24 cellular contexts compared by ENCODE assay signal in genomic region chr4:23590431-23590830, GRCh38.
DNase-seq lines count a peak whose midpoint lies in the region; ATAC-seq, FAIRE-seq and TF ChIP-seq lines count a peak whose summit lies in the region.
"Had no signal": no experiment of that assay in that cellular context is flagged by ENCODE, and none has a peak within 500 bp of the region (broad histone marks: within the 10 kb centered on the region; RNA-seq: fewer than 3 reads in every experiment).

No MANE protein-coding gene starts in this region.

- no peak for TF ChIP-seq POLR2A in IMR-90 (IDR thresholded peaks at IDR 0.05; ENCODE audit: low read depth, low read length)
- no peak for TF ChIP-seq POLR2A in K562 (conservative IDR thresholded peaks at IDR 0.05)

- H2BK20ac ChIP-seq in IMR-90 (ENCODE audit: low read depth, low read length), result no peak overlapping the region

- H3K18ac ChIP-seq in IMR-90 (ENCODE audit: low read depth, low read length), result no peak overlapping the region

- H3K79me2 ChIP-seq in K562 (ENCODE audit: control insufficient read depth, insufficient read depth, low read length), result no peaks in the 10 kb centered on the region

- TF ChIP-seq CTCF in IMR-90 (conservative IDR thresholded peaks at IDR 0.05; ENCODE audit: low read depth, low read length) (no peak), K562 (IDR thresholded peaks at IDR 0.05 in 2 of 3, conservative IDR thresholded peaks at IDR 0.05 in 1 of 3; ENCODE audit: insufficient read depth in 2 of 3, low read depth in 1 of 3, low read length in 3 of 3) (no peak)

- H3K56ac ChIP-seq in IMR-90 (ENCODE audit: extremely low read depth, insufficient read depth, low read length), result no peak overlapping the region

- in situ Hi-C loops in IMR-90 (cut with MboI; ENCODE audit: low sequenced_read_pairs), result no loop called here
- in situ Hi-C loops in K562 (cut with MboI), result no loop called here

- H3K14ac ChIP-seq in IMR-90 (replicated peaks; ENCODE audit: low read depth, low read length), result no peak overlapping the region

- H4K91ac ChIP-seq in IMR-90 (ENCODE audit: insufficient read depth, low read depth, low read length), result no peak overlapping the region

- no peaks in the 10 kb centered on the region for H3K4me1 ChIP-seq in IMR-90 (ENCODE audit: control insufficient read depth, insufficient read depth, low read length)
- H3K4me1 ChIP-seq in K562 (replicated peaks in 1 of 2; ENCODE audit: control insufficient read depth in 2 of 2, insufficient read depth in 2 of 2, low read length in 2 of 2), result no peaks in the 10 kb centered on the region
- H3K4me1 ChIP-seq: A549, BE2C, BLaER1 had no signal

- POLR2A ChIA-PET in IMR-90 (lab: Charles Lee; ENCODE audit: unreplicated experiment) (no interaction called here), K562 (lab: Yijun Ruan, JAX) (no interaction called here)

- no peak overlapping the region for H3K23ac ChIP-seq in IMR-90 (ENCODE audit: low read depth, low read length)

- no CpG with 5 or more reads among the region's 2 CpGs for WGBS in IMR-90 (ENCODE audit: extremely low coverage in 2 of 2, insufficient read length in 1 of 2), 2 experiments
- WGBS in K562 (ENCODE audit: insufficient coverage, low coverage, missing lambda C conversion rate), result 5% methylated on average over 2 of the region's 2 CpGs

- H4K8ac ChIP-seq in IMR-90 (ENCODE audit: low read depth in 2 of 2, low read length in 2 of 2), result no peak overlapping the region

- no peaks in the 10 kb centered on the region for H3K36me3 ChIP-seq in IMR-90 (ENCODE audit: control insufficient read depth, insufficient read depth, low read length)
- no peaks in the 10 kb centered on the region for H3K36me3 ChIP-seq in K562 (ENCODE audit: control insufficient read depth, insufficient read depth, low read length)
- H3K36me3 ChIP-seq: BE2C, BLaER1 had no signal

- H2AK5ac ChIP-seq in IMR-90 (ENCODE audit: low read depth, low read length), result no peak overlapping the region

- H3K27me3 ChIP-seq in IMR-90 (ENCODE audit: control insufficient read depth, insufficient read depth, low read length), result no peaks in the 10 kb centered on the region
- H3K27me3 ChIP-seq in K562 (ENCODE audit: control insufficient read depth in 2 of 2, insufficient read depth in 2 of 2, low read length in 2 of 2), result no peaks in the 10 kb centered on the region
- H3K27me3 ChIP-seq: BE2C, BLaER1 had no signal

- H3K79me1 ChIP-seq in IMR-90 (ENCODE audit: low read depth in 1 of 2, low read length in 2 of 2), result no peaks in the 10 kb centered on the region

- H4K5ac ChIP-seq in IMR-90 (ENCODE audit: low read depth, low read length), result no peak overlapping the region

- no TSS peak for BruUV-seq in IMR-90 (replicated peaks; lab: Mats Ljungman, UMichigan)
- no TSS peak for BruUV-seq in K562 (replicated peaks; lab: Mats Ljungman, UMichigan)

- no peak overlapping the region for H3K9ac ChIP-seq in IMR-90 (ENCODE audit: low read depth, low read length)
- no peak overlapping the region for H3K9ac ChIP-seq in K562 (ENCODE audit: insufficient read depth in 1 of 2, low read depth in 2 of 2, low read length in 2 of 2)
- H3K9ac ChIP-seq: BLaER1 had no signal

- FAIRE-seq in K562 (lab: Jason Lieb, UNC) (no peak), HTR-8/SVneo (lab: Jason Lieb, UNC) (no peak)
- FAIRE-seq: A549, GM12878, GM12892, GM18507 had no signal

- H3K9me1 ChIP-seq in IMR-90 (ENCODE audit: insufficient read depth, low read length) (no peaks in the 10 kb centered on the region), K562 (ENCODE audit: control insufficient read depth, insufficient read depth, low read length) (no peaks in the 10 kb centered on the region)

- H3K9me3 ChIP-seq in IMR-90 (ENCODE audit: control insufficient read depth, insufficient read depth, low read length) (no peaks in the 10 kb centered on the region), K562 (replicated peaks; ENCODE audit: control insufficient read depth, insufficient read depth, low read depth, low read length) (no peaks in the 10 kb centered on the region; the same call in 1 of the 2 replicates)
- H3K9me3 ChIP-seq: A549, BE2C had no signal

- no peak overlapping the region for H2BK120ac ChIP-seq in IMR-90 (ENCODE audit: low read depth, low read length)

- intact Hi-C loops in IMR-90 (cut with micrococcal nuclease) (no loop called here), K562 (cut with micrococcal nuclease) (no loop called here)

- H2BK15ac ChIP-seq in IMR-90 (ENCODE audit: low read depth, low read length), result no peak overlapping the region

- dilution Hi-C loops in IMR-90 (cut with HindIII; ENCODE audit: low sequenced_read_pairs, unreplicated experiment), result no loop called here

- no peaks in the 10 kb centered on the region for H4K20me1 ChIP-seq in IMR-90 (ENCODE audit: insufficient read depth, low read length)
- no peaks in the 10 kb centered on the region for H4K20me1 ChIP-seq in K562 (replicated peaks; ENCODE audit: control insufficient read depth, insufficient read depth, low read length)
- H4K20me1 ChIP-seq: BLaER1 had no signal

- no peak for DNase-seq in IMR-90
- peak; percentile 2 for DNase-seq in NAMALWA (ENCODE audit: low spot score)
- DNase-seq in K562 (ENCODE audit: extremely low read depth in 1 of 4, low spot score in 3 of 4), result no peak
- no peak for DNase-seq in HTR-8/SVneo (ENCODE audit: insufficient read length, low spot score)
- DNase-seq in SW 1271 (lab: John Stamatoyannopoulos, UW), result no peak
- DNase-seq: BE2C; C1 segment of cervical spinal cord; CD4-positive, alpha-beta memory T cell; CD4-positive, CD25-positive, alpha-beta regulatory T cell; CD8-positive, alpha-beta memory T cell; COR-L47; DMS 273 treated with DMSO at 0.1 percent for 48 hours; DMS153; DMS53; DMS79; DND-41; EL; GDM1 had no signal

- H3K4me2 ChIP-seq in IMR-90 (ENCODE audit: low read depth, low read length), result no peak overlapping the region
- H3K4me2 ChIP-seq in K562 (ENCODE audit: insufficient read depth, low read length), result no peak overlapping the region
- H3K4me2 ChIP-seq: A549, BLaER1 had no signal

- no peak overlapping the region for H2BK5ac ChIP-seq in IMR-90 (ENCODE audit: low read depth, low read length, poor library complexity, severe bottlenecking)

- TF ChIP-seq RAD21 in IMR-90 (IDR thresholded peaks at IDR 0.05; ENCODE audit: low read length), result no peak
- no peak for TF ChIP-seq RAD21 in K562 (CRISPR knock-in tag; conservative IDR thresholded peaks at IDR 0.05 in 1 of 2, IDR thresholded peaks at IDR 0.05 in 1 of 2)

- CTCF ChIA-PET in IMR-90 (lab: Yijun Ruan, JAX) (no interaction called here), K562 (lab: Yijun Ruan, JAX; ENCODE audit: low intra/inter-chr PET ratio) (no interaction called here)

- H3K27ac ChIP-seq in IMR-90 (ENCODE audit: insufficient read depth, low read length) (no peak overlapping the region), K562 (ENCODE audit: extremely low read depth, low read depth, low read length) (no peak overlapping the region)
- H3K27ac ChIP-seq: A549, BLaER1 had no signal

- H2AFZ ChIP-seq in IMR-90 (replicated peaks; ENCODE audit: low read length, poor library complexity), result no peak overlapping the region
- H2AFZ ChIP-seq in K562 (ENCODE audit: low read depth, low read length), result no peak overlapping the region

- ATAC-seq in IMR-90 (ENCODE audit: low read depth) (no peak), K562 (no peak), HG03432 (IDR thresholded peaks at IDR 0.05; ENCODE audit: unreplicated experiment) (no peak)
- ATAC-seq: A549, GM12878 had no signal

- no peak for TF ChIP-seq EP300 in K562 (IDR thresholded peaks at IDR 0.05; ENCODE audit: low read length)

- no peak overlapping the region for H2AK9ac ChIP-seq in IMR-90 (replicated peaks; ENCODE audit: low read depth, low read length, poor library complexity)

- H3K4me3 ChIP-seq in IMR-90 (ENCODE audit: insufficient read depth, low read depth, low read length), result no peak overlapping the region
- no peak overlapping the region for H3K4me3 ChIP-seq in K562
- H3K4me3 ChIP-seq: A549, BLaER1, GM12878 had no signal

- no peak overlapping the region for H3K4ac ChIP-seq in IMR-90 (ENCODE audit: low read depth, low read length)

TF ChIP-seq in IMR-90, 13 proteins besides CTCF, POLR2A, EP300 and RAD21:
- TF ChIP-seq MAZ (IDR thresholded peaks at IDR 0.05; ENCODE audit: borderline replicate concordance, low read depth, low read length) (no peak), MAFK (IDR thresholded peaks at IDR 0.05; ENCODE audit: low read depth, low read length) (peak; percentile 61)

TF ChIP-seq in K562, 482 proteins besides CTCF, POLR2A, EP300 and RAD21:
- TF ChIP-seq CEBPB (tag; IDR thresholded peaks at IDR 0.05), result no peak
- TF ChIP-seq HBP1 (CRISPR knock-in tag; IDR thresholded peaks at IDR 0.05), result no peak
- TF ChIP-seq HMGN3 (IDR thresholded peaks at IDR 0.05; ENCODE audit: borderline replicate concordance, extremely low read depth, insufficient read length, low read depth, low read length), result no peak
- TF ChIP-seq CBX1 (IDR thresholded peaks at IDR 0.05; ENCODE audit: low read depth), result no peak
- TF ChIP-seq MTA1 (IDR thresholded peaks at IDR 0.05; ENCODE audit: borderline replicate concordance), result no peak
- peak; percentile 22; the same call in 1 of the 2 replicates for TF ChIP-seq MAFK (IDR thresholded peaks at IDR 0.05; ENCODE audit: low read length)
